23 cellular contexts compared by ENCODE assay signal in the genomic region with DNA sequence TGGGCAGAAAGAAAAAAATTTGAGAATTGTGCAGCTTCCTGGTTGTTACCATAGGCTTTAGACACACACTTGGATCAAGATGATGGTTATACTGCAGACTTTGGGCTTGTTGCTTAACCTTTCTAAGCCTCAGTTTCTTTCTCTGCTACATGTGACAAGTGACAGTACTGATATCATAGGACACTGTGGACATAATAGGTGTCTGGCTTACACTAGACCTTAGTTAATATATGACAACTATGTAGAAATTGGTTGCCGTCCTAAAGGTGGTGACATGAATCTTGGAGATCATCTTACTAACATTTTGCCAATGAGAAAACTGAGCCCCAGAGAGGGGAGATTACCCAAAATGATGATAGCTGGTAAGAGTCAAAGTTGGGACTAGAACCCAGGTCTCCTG.
"Had no signal": no experiment of that assay in that cellular context is flagged by ENCODE, and none has a peak within 500 bp of the region (broad histone marks: within the 10 kb centered on the region; RNA-seq: fewer than 3 reads in every experiment).

No MANE protein-coding gene starts in this region.

- DNase-seq: cortex of kidney; heart left ventricle; kidney; left lung; mesenchymal stem cell; mucosa of descending colon; naive thymus-derived CD4-positive, alpha-beta T cell; nephron progenitor cell; occipital lobe; pancreas; stimulated activated CD4-positive, alpha-beta T cell treated with anti-CD3 and anti-CD28 coated beads, Interleukin-2, amount 100 ng/mL, for 24 hours; stimulated activated CD4-positive, alpha-beta T cell treated with anti-CD3 and anti-CD28 coated beads, Interleukin-4, amount 100 ng/mL, for 24 hours; stimulated activated naive CD8-positive, alpha-beta T cell treated with anti-CD3 and anti-CD28 coated beads, Interleukin-15, Interleukin-2, amounts not matched to agents 100 U/mL and 50 U/mL, for 24 hours; substantia nigra; upper lobe of left lung had no signal

- H3K27ac Mint-ChIP-seq: naive thymus-derived CD4-positive, alpha-beta T cell; nephron progenitor cell; stimulated activated effector memory CD8-positive, alpha-beta T cell treated with anti-CD3 and anti-CD28 coated beads, Interleukin-12 subunit alpha, Interleukin-12 subunit beta, amount 100 ng/mL, for 72 hours had no signal

- H3K4me2 ChIP-seq: hepatocyte had no signal

- FAIRE-seq: kidney, pancreas, urothelium cell line had no signal

- H3K9me3 Mint-ChIP-seq: stimulated activated effector memory CD8-positive, alpha-beta T cell treated with anti-CD3 and anti-CD28 coated beads, Interleukin-12 subunit alpha, Interleukin-12 subunit beta, amount 100 ng/mL, for 72 hours had no signal

- H3K36me3 ChIP-seq: gastroesophageal sphincter, heart left ventricle, left lung, pancreas, thoracic aorta, tibial nerve, upper lobe of left lung had no signal

- H3K27ac ChIP-seq: gastroesophageal sphincter, heart left ventricle, hepatocyte, left lung, pancreas, thoracic aorta, tibial nerve, upper lobe of left lung had no signal

- H3K79me2 ChIP-seq: hepatocyte had no signal

- H3K4me3 Mint-ChIP-seq: mesothelial cell of epicardium; naive thymus-derived CD4-positive, alpha-beta T cell; nephron progenitor cell; stimulated activated effector memory CD8-positive, alpha-beta T cell treated with anti-CD3 and anti-CD28 coated beads, Interleukin-12 subunit alpha, Interleukin-12 subunit beta, amount 100 ng/mL, for 72 hours had no signal

- H3K36me3 Mint-ChIP-seq: mesothelial cell of epicardium; naive thymus-derived CD4-positive, alpha-beta T cell; stimulated activated effector memory CD8-positive, alpha-beta T cell treated with anti-CD3 and anti-CD28 coated beads, Interleukin-12 subunit alpha, Interleukin-12 subunit beta, amount 100 ng/mL, for 72 hours had no signal

- ATAC-seq: gastroesophageal sphincter; heart left ventricle; left lung; mucosa of descending colon; naive thymus-derived CD4-positive, alpha-beta T cell; pancreas; sciatic nerve; stimulated activated effector memory CD8-positive, alpha-beta T cell treated with anti-CD3 and anti-CD28 coated beads, Interleukin-12 subunit alpha, Interleukin-12 subunit beta, amount 100 ng/mL, for 72 hours; stimulated activated naive CD8-positive, alpha-beta T cell treated with anti-CD3 and anti-CD28 coated beads, Interleukin-15, Interleukin-2, amounts not matched to agents 100 U/mL and 50 U/mL, for 24 hours had no signal

- H2AFZ ChIP-seq: hepatocyte had no signal

- H3K4me3 ChIP-seq: gastroesophageal sphincter, heart left ventricle, hepatocyte, left lung, mucosa of descending colon, pancreas, thoracic aorta, tibial nerve, upper lobe of left lung had no signal

- H3K4me1 Mint-ChIP-seq: naive thymus-derived CD4-positive, alpha-beta T cell; stimulated activated effector memory CD8-positive, alpha-beta T cell treated with anti-CD3 and anti-CD28 coated beads, Interleukin-12 subunit alpha, Interleukin-12 subunit beta, amount 100 ng/mL, for 72 hours had no signal

- H3K27me3 ChIP-seq: gastroesophageal sphincter, heart left ventricle, hepatocyte, left lung, pancreas, tibial nerve, upper lobe of left lung had no signal

- H3K9me3 ChIP-seq: gastroesophageal sphincter, heart left ventricle, left lung, mucosa of descending colon, pancreas, thoracic aorta, tibial nerve, upper lobe of left lung had no signal
